ENCODE assay signal across 19 cellular contexts in the genomic region with DNA sequence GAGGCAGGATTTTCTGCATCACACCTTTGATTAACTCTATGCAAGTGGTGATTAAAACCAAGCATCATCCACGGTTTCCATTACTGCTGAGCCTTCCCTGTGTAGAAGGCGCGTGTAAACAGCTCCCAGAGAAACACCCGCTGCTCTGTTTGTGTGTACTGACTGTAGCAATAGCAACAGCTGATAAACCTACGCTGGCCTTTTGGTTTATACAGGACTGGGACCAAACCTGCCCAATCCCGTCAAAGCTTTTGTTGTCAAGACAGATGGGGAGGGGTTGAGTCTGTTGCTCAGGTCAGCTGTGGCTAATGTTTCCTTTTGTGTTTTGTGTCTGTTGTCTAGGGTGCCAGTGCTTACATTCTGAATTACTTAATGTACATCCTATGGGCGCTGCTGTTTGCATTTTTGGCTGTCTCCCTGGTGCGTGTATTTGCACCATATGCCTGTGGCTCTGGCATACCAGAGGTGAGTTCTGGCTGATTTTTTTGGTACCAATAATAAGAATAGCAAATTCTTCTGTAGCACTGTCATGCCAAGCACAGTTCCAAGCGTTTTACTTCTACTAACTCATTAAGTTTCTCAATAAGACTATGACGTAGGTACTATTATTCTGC. TPM values are rescaled to one million over a fixed set of nuclear protein-coding genes. Genes with fewer than 3 reads are reported as not detected.
A peak's percentile ranks its signal among the peaks of the same experiment; 100 is the strongest.
DNase-seq lines count a peak whose midpoint lies in the region; ATAC-seq and TF ChIP-seq lines count a peak whose summit lies in the region.
"Had no signal": no experiment of that assay in that cellular context is flagged by ENCODE, and none has a peak within 500 bp of the region (broad histone marks: within the 10 kb centered on the region; RNA-seq: fewer than 3 reads in every experiment).

No MANE protein-coding gene starts in this region.

- intact Hi-C loops in Right ventricle myocardium superior (cut with DNase I) = loop anchor here (10.0 kb wide), 2 partner anchors 127 to 437 kb away; no protein-coding TSS in a partner anchor
- intact Hi-C loops in sigmoid colon (cut with DNase I) = loop anchor here (10.0 kb wide), 1 partner anchor 127 kb away; no protein-coding TSS in a partner anchor

- ATAC-seq in Right ventricle myocardium superior (ENCODE audit: poor library complexity) (peak; percentile 92), GM19351 (IDR thresholded peaks at IDR 0.05; ENCODE audit: unreplicated experiment) (no peak)
- ATAC-seq: activated naive CD4-positive, alpha-beta T cell treated with anti-CD3 and anti-CD28 coated beads, Interleukin-2, amount 50 U/mL, for 72 hours; left lung; psoas muscle; stimulated activated naive CD8-positive, alpha-beta T cell treated with anti-CD3 and anti-CD28 coated beads, Interleukin-15, Interleukin-2, amounts not matched to agents 100 U/mL and 50 U/mL, for 24 hours had no signal

- no peak overlapping the region for H3K4me3 ChIP-seq in sigmoid colon
- H3K4me3 ChIP-seq: left lung, Peyer's patch, psoas muscle had no signal

- no peak for TF ChIP-seq EP300 in sigmoid colon (IDR thresholded peaks at IDR 0.05)

- no peaks in the 10 kb centered on the region for H3K4me1 ChIP-seq in sigmoid colon
- H3K4me1 ChIP-seq: Peyer's patch, psoas muscle had no signal

- H3K27me3 ChIP-seq in sigmoid colon = no peaks in the 10 kb centered on the region
- H3K27me3 ChIP-seq: left lung, Peyer's patch had no signal

- no peak for TF ChIP-seq POLR2A in sigmoid colon (IDR thresholded peaks at IDR 0.05)

- peak; percentile 41 for DNase-seq in NCI-H2171 treated with DMSO at 0.1 percent for 48 hours (lab: John Stamatoyannopoulos, UW)
- DNase-seq in NCI-H2171 (lab: John Stamatoyannopoulos, UW) = no peak
- DNase-seq in NCI-H69 (lab: John Stamatoyannopoulos, UW) = peak; percentile 92
- no peak for DNase-seq in Right ventricle myocardium superior
- DNase-seq in sigmoid colon = no peak
- DNase-seq in NCI-H1048 (lab: John Stamatoyannopoulos, UW) = no peak
- no peak for DNase-seq in stimulated activated CD4-positive, alpha-beta T cell treated with anti-CD3 and anti-CD28 coated beads, Interleukin-4, amount 100 ng/mL, for 24 hours
- DNase-seq: activated CD4-positive, alpha-beta T cell treated with anti-CD3 and anti-CD28 coated beads, Interleukin-2, amount 50 U/mL, for 48 hours; activated T-cell treated with anti-CD3 and anti-CD28 coated beads, Interleukin-2, amount 50 U/mL, for 1 hour; CD4-positive, CD25-positive, alpha-beta regulatory T cell; effector CD8-positive, alpha-beta T cell; left lung; naive thymus-derived CD4-positive, alpha-beta T cell; NCI-H524 treated with DMSO at 0.1 percent for 48 hours; Peyer's patch; psoas muscle; stimulated activated naive CD8-positive, alpha-beta T cell treated with anti-CD3 and anti-CD28 coated beads, Interleukin-15, Interleukin-2, amounts not matched to agents 100 U/mL and 50 U/mL, for 24 hours had no signal

- H3K9me3 ChIP-seq in sigmoid colon = no peaks in the 10 kb centered on the region
- H3K9me3 ChIP-seq: left lung, Peyer's patch, psoas muscle had no signal

- H3K36me3 ChIP-seq in sigmoid colon = no peaks in the 10 kb centered on the region
- H3K36me3 ChIP-seq: left lung, Peyer's patch had no signal

- 32 to 74% methylated on average over 10 of the region's 10 CpGs for WGBS in sigmoid colon, 2 donors

- TF ChIP-seq CTCF in sigmoid colon (IDR thresholded peaks at IDR 0.05) = no peak

- H3K27ac ChIP-seq in sigmoid colon = peak overlapping the region in 3 of 4 donors; percentile 5 to 52 (median 14)
- H3K27ac ChIP-seq: psoas muscle had no signal

RNA-seq across cellular contexts. Expression of gene CLCN4, which starts 40.9 kb away (rescaled TPM):
- total RNA-seq in Right ventricle myocardium superior = 30.9 TPM
- 1 to 10 TPM in 1 of 4 donors, under 1 TPM in 3; 0.66 to 1.1 (median 0.83) TPM for total RNA-seq in sigmoid colon
- polyA plus RNA-seq in sigmoid colon = under 1 TPM; under 0.01 to 0.96 (median 0.69) TPM
- total RNA-seq: activated naive CD4-positive, alpha-beta T cell treated with anti-CD3 and anti-CD28 coated beads, Interleukin-2, amount 50 U/mL, for 72 hours had no signal
- polyA plus RNA-seq: CD4-positive, CD25-positive, alpha-beta regulatory T cell had no signal

Comparison
In these comparisons a context has a peak if more than half of its experiments do, and no peak if none do; other contexts are left out.
1. DNase-seq: peak in NCI-H2171 treated with DMSO at 0.1 percent for 48 hours (single experiment) and NCI-H69 (single experiment); none in NCI-H2171 (single experiment), Right ventricle myocardium superior (single experiment), sigmoid colon (single experiment), NCI-H1048 (single experiment) and stimulated activated CD4-positive, alpha-beta T cell treated with anti-CD3 and anti-CD28 coated beads, Interleukin-4, amount 100 ng/mL, for 24 hours (single experiment).
2. RNA of gene CLCN4, which starts 40.9 kb away (total RNA-seq): 30.9 TPM in Right ventricle myocardium superior (single experiment); 0.66 to 1.1 TPM in sigmoid colon; every median in the first group is over 10 times any median in the second.